8 cellular contexts compared by ENCODE assay signal in the genomic region with DNA sequence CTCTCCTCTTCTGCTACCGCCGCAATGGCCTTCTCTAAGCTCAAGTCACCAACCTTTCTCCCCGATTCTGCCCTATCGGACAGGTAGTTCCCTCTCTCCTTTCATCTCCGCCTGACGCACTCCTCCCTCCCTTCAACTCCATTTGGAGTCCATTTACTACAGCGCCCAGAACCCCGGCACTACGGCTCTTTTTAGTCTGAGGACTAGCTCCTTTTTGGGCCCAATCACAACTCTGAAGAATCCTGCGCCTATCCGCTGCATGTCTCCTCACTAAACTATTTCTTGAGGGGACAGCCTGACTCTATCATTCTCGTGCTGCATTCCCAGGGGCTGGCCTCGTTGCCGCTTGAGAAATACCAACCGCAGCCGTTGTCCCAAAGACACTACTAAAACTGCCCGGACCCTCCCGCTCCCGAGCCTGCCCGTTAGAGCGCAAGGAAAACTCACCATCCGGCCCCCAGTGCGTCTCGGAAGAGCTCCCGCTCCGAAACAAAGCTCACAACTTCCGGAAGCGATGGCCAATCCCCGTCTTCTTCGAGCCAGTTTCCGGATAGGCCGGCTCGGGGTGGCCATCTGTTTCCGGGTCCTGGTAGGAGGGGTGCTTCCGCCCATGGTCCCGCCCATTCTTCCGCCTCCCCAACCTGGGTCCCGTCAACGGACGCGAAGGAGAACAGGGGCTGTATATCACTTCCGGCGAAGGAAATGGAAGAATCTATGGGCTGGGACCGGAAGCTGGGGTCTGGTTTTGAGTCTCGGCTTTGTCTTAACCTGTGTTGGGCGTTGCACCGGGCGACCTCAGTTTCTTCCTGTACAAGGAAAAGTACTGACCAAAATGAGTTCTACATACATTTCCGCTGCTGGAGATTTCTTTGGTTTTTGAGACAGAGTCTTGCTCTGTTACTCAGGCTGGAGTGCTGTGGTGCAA. TPM values are rescaled to one million over a fixed set of nuclear protein-coding genes. Genes with fewer than 3 reads are reported as not detected.
DNase-seq lines count a peak whose midpoint lies in the region; ATAC-seq and TF ChIP-seq lines count a peak whose summit lies in the region.

TPRKB (minus strand) TSS at position 491 of the 925 bp plus-strand sequence. CDS start 2,776 bp downstream, outside the sequence.

- DNase-seq in AG20443 (ENCODE audit: low spot score) = peak; percentile 99
- peak; percentile 95 for DNase-seq in NCI-H510A (lab: John Stamatoyannopoulos, UW)
- peak; percentile 89 for DNase-seq in activated CD4-positive, alpha-beta T cell treated with anti-CD3 and anti-CD28 coated beads for 1 hour
- peak; percentile 97 for DNase-seq in cerebellum (ENCODE audit: low spot score)
- DNase-seq in kidney glomerular epithelial cell (lab: John Stamatoyannopoulos, UW) = peak; percentile 94
- peak; percentile 82 to 87 for DNase-seq in stimulated activated CD4-positive, alpha-beta T cell treated with anti-CD3 and anti-CD28 coated beads, Interleukin-1b, Interleukin-23, amount 100 ng/mL, for 1 hour (ENCODE audit: low read depth in 2 of 2)

- peak; percentile 96 for ATAC-seq in HG03432 (IDR thresholded peaks at IDR 0.05; ENCODE audit: unreplicated experiment)

- TF ChIP-seq POLR2A in GM19099 (IDR thresholded peaks at IDR 0.05; ENCODE audit: extremely low read depth, insufficient read length, low read depth) = peak; percentile 78

RNA-seq across cellular contexts. Expression of gene TPRKB, which starts in this region (rescaled TPM):
- 25.4 TPM for total RNA-seq in cerebellum

Comparison
In these comparisons a context has a peak if more than half of its experiments do, and no peak if none do; other contexts are left out.
1. Peak in every context shown above with its lines: DNase-seq and ATAC-seq.